ENCODE assay signal across 11 cellular contexts in genomic region chr13:91381371-91381770, GRCh38. TPM values are rescaled to one million over a fixed set of nuclear protein-coding genes. Genes with fewer than 3 reads are reported as not detected.
DNase-seq lines count a peak whose midpoint lies in the region; ATAC-seq and TF ChIP-seq lines count a peak whose summit lies in the region.
"Had no signal": no experiment of that assay in that cellular context is flagged by ENCODE, and none has a peak within 500 bp of the region (broad histone marks: within the 10 kb centered on the region; RNA-seq: fewer than 3 reads in every experiment).

No MANE protein-coding gene starts in this region.

- H3K9me2 ChIP-seq in GM23338 (ENCODE audit: insufficient read depth): no peaks in the 10 kb centered on the region

- H3K9me3 Mint-ChIP-seq in GM23338: no peaks in the 10 kb centered on the region
- H3K9me3 Mint-ChIP-seq: activated T-helper 17 cell treated with anti-CD3 and anti-CD28 coated beads, Interleukin-2, amount 50 U/mL, for 72 hours had no signal

- H3K4me2 ChIP-seq in GM23338: no peak overlapping the region

- peak; percentile 68 for TF ChIP-seq CTCF in BE2C (IDR thresholded peaks at IDR 0.05; ENCODE audit: low read depth, low read length)
- TF ChIP-seq CTCF in GM23338 (conservative IDR thresholded peaks at IDR 0.05; ENCODE audit: low read depth in 2 of 2): peak; percentile 57 to 64
- peak; percentile 43 for TF ChIP-seq CTCF in kidney epithelial cell (IDR thresholded peaks at IDR 0.05; ENCODE audit: insufficient read depth, low read length, poor library complexity, severe bottlenecking)

- H3K27me3 Mint-ChIP-seq in GM23338 (ENCODE audit: insufficient read depth, low read depth, poor library complexity): no peaks in the 10 kb centered on the region

- H3K36me3 Mint-ChIP-seq in GM23338 (ENCODE audit: low read depth): no peaks in the 10 kb centered on the region
- H3K36me3 Mint-ChIP-seq: memory B cell had no signal

- H2AFZ ChIP-seq in GM23338: no peak overlapping the region

- DNase-seq in BE2C: peak; percentile 30
- DNase-seq in GM23338 (ENCODE audit: low spot score): no peak
- peak; percentile 32 for DNase-seq in SW480 (ENCODE audit: low spot score)
- DNase-seq in kidney epithelial cell (ENCODE audit: low read depth): no peak
- DNase-seq in 8988T: no peak
- DNase-seq in iPS-NIHi7 (ENCODE audit: extremely low spot score): no peak
- no peak for DNase-seq in NCI-H2029 treated with DMSO at 0.1 percent for 48 hours (lab: John Stamatoyannopoulos, UW)
- DNase-seq: stimulated activated CD8-positive, alpha-beta memory T cell treated with anti-CD3 and anti-CD28 coated beads, Interleukin-4, amount 100 ng/mL, for 48 hours had no signal

- no peak overlapping the region for H3K4me3 Mint-ChIP-seq in GM23338
- H3K4me3 Mint-ChIP-seq: activated T-helper 17 cell treated with anti-CD3 and anti-CD28 coated beads, Interleukin-2, amount 50 U/mL, for 72 hours; memory B cell had no signal

- no peak overlapping the region for H3K4me3 ChIP-seq in BE2C (ENCODE audit: low read depth, low read length)
- no peak overlapping the region for H3K4me3 ChIP-seq in GM23338
- H3K4me3 ChIP-seq in kidney epithelial cell (ENCODE audit: low read depth, low read length): no peak overlapping the region

- H3K4me1 Mint-ChIP-seq in GM23338: no peaks in the 10 kb centered on the region
- H3K4me1 Mint-ChIP-seq: memory B cell had no signal

- no peaks in the 10 kb centered on the region for H4K20me1 ChIP-seq in GM23338 (replicated peaks; ENCODE audit: insufficient read depth)

- ATAC-seq in GM23338: no peak
- no peak for ATAC-seq in HG03039 (IDR thresholded peaks at IDR 0.05; ENCODE audit: unreplicated experiment)
- ATAC-seq: activated T-helper 17 cell treated with anti-CD3 and anti-CD28 coated beads, Interleukin-2, amount 50 U/mL, for 72 hours had no signal

- H3K27me3 ChIP-seq in BE2C: no peaks in the 10 kb centered on the region
- no peaks in the 10 kb centered on the region for H3K27me3 ChIP-seq in GM23338 (ENCODE audit: insufficient read depth)
- H3K27me3 ChIP-seq in kidney epithelial cell (ENCODE audit: control insufficient read depth, insufficient read depth, low read length): no peaks in the 10 kb centered on the region

- no peaks in the 10 kb centered on the region for H3K4me1 ChIP-seq in BE2C
- H3K4me1 ChIP-seq in GM23338 (ENCODE audit: insufficient read depth): no peaks in the 10 kb centered on the region

- no peaks in the 10 kb centered on the region for H3K79me2 ChIP-seq in GM23338 (replicated peaks; ENCODE audit: insufficient read depth)

- H3K36me3 ChIP-seq in BE2C (no peaks in the 10 kb centered on the region), GM23338 (ENCODE audit: insufficient read depth) (no peaks in the 10 kb centered on the region), kidney epithelial cell (ENCODE audit: control insufficient read depth, insufficient read depth, low read length) (no peaks in the 10 kb centered on the region)

- no peaks in the 10 kb centered on the region for H3K9me3 ChIP-seq in BE2C

- no peak overlapping the region for H3K27ac ChIP-seq in GM23338 (ENCODE audit: low read depth)

- H3F3A ChIP-seq in GM23338 (replicated peaks; ENCODE audit: low read depth): no peaks in the 10 kb centered on the region

- no peak overlapping the region for H3K27ac Mint-ChIP-seq in GM23338
- H3K27ac Mint-ChIP-seq: activated T-helper 17 cell treated with anti-CD3 and anti-CD28 coated beads, Interleukin-2, amount 50 U/mL, for 72 hours; memory B cell had no signal

TF ChIP-seq in GM23338, 12 proteins besides CTCF, POLR2A, EP300 and RAD21:
- TF ChIP-seq ZNF331 (CRISPR knock-in tag; IDR thresholded peaks at IDR 0.05; ENCODE audit: low read depth): no peak

RNA-seq across cellular contexts. Expression of gene GPC5, which starts 17.1 kb away (rescaled TPM):
- 3.8 TPM for polyA plus RNA-seq in BE2C (2012; ENCODE audit: insufficient read depth, insufficient read length, low read depth)
- 1.1 and 1.2 TPM in 2 replicates for total RNA-seq in GM23338 (2014; rRNA removed; shearing (Covaris generic))
- 0.78 and 0.95 TPM in 2 replicates for polyA plus RNA-seq in GM23338 (2016; fragmentation: Nextera tagmentation; extraction: Ambion mirVana)
- total RNA-seq in kidney epithelial cell: 0.14 and 0.17 TPM in 2 replicates

RNA-seq across cellular contexts. Expression of gene MIR17HG, which starts 33.9 kb away (rescaled TPM):
- polyA plus RNA-seq in BE2C (2012; ENCODE audit: insufficient read depth, insufficient read length, low read depth): 1.9 TPM
- 44.8 and 46.0 TPM in 2 replicates for total RNA-seq in GM23338 (2014; rRNA removed; shearing (Covaris generic))
- 9.1 and 14.8 TPM in 2 replicates for polyA plus RNA-seq in GM23338 (2016; fragmentation: Nextera tagmentation; extraction: Ambion mirVana)
- 3.4 and 5.8 TPM in 2 replicates for total RNA-seq in kidney epithelial cell

Comparison
In these comparisons a context has a peak if more than half of its experiments do, and no peak if none do; other contexts are left out.
1. DNase-seq: peak in BE2C (single experiment) and SW480 (single experiment); none in GM23338 (single experiment), kidney epithelial cell (single experiment), 8988T (single experiment), iPS-NIHi7 (single experiment) and NCI-H2029 treated with DMSO at 0.1 percent for 48 hours (single experiment).
2. Peak in every context shown above with its lines, with median percentiles within 50 percentile points of each other: CTCF ChIP-seq.